20 cellular contexts compared by ENCODE assay signal in genomic region chrX:2635366-2635765, GRCh38.
"Had no signal": no experiment of that assay in that cellular context is flagged by ENCODE, and none has a peak within 500 bp of the region (broad histone marks: within the 10 kb centered on the region; RNA-seq: fewer than 3 reads in every experiment).

No MANE protein-coding gene starts in this region.

- H3K4me3 ChIP-seq: body of pancreas, esophagus squamous epithelium, gastroesophageal sphincter, heart right ventricle, right lobe of liver, smooth muscle cell, upper lobe of left lung had no signal

- H3K27ac ChIP-seq: body of pancreas, gastroesophageal sphincter, heart right ventricle, right lobe of liver, upper lobe of left lung had no signal

- DNase-seq: activated CD4-positive, alpha-beta T cell treated with anti-CD3 and anti-CD28 coated beads, Interleukin-2, amount 10 ng/mL, durations not matched to agents 7 days and 5 days; activated naive CD4-positive, alpha-beta T cell treated with Interleukin-2 at 50 U/mL for 16 hours; activated naive CD8-positive, alpha-beta T cell treated with anti-CD3 and anti-CD28 coated beads, Interleukin-2, amount 10 ng/mL, durations not matched to agents 7 days and 5 days; activated T-cell treated with anti-CD3 and anti-CD28 coated beads, Interleukin-2, amount 50 U/mL, for 24 hours; amygdala; body of pancreas; caudate nucleus; effector memory CD8-positive, alpha-beta T cell; esophagus squamous epithelium; heart right ventricle; immature natural killer cell; naive thymus-derived CD4-positive, alpha-beta T cell; right lobe of liver; stimulated activated CD4-positive, alpha-beta T cell treated with anti-CD3 and anti-CD28 coated beads, Interleukin-4, amount 100 ng/mL, for 1 hour; stimulated activated naive CD8-positive, alpha-beta T cell treated with anti-CD3 and anti-CD28 coated beads, Interleukin-15, amount 100 ng/mL, for 72 hours had no signal

- ATAC-seq: activated CD4-positive, CD25-positive, alpha-beta regulatory T cell treated with anti-CD3 and anti-CD28 coated beads, Interleukin-2, amount 50 U/mL, for 24 hours; activated CD8-positive, alpha-beta T cell treated with anti-CD3 and anti-CD28 coated beads, Interleukin-2, amount 10 ng/mL, durations not matched to agents 7 days and 5 days; body of pancreas; effector memory CD8-positive, alpha-beta T cell; gastroesophageal sphincter; heart right ventricle; naive thymus-derived CD4-positive, alpha-beta T cell; right lobe of liver; stimulated activated naive CD8-positive, alpha-beta T cell treated with anti-CD3 and anti-CD28 coated beads, Interleukin-15, amount 100 ng/mL, for 72 hours had no signal

- H3K27me3 ChIP-seq: body of pancreas, esophagus squamous epithelium, gastroesophageal sphincter, heart right ventricle, right lobe of liver, upper lobe of left lung had no signal

- H3K36me3 ChIP-seq: right lobe of liver had no signal

- H3K4me1 ChIP-seq: body of pancreas, esophagus squamous epithelium, gastroesophageal sphincter, heart right ventricle, right lobe of liver, upper lobe of left lung had no signal

- H3K9me3 ChIP-seq: body of pancreas, gastroesophageal sphincter, right lobe of liver had no signal
